In the genomic region with DNA sequence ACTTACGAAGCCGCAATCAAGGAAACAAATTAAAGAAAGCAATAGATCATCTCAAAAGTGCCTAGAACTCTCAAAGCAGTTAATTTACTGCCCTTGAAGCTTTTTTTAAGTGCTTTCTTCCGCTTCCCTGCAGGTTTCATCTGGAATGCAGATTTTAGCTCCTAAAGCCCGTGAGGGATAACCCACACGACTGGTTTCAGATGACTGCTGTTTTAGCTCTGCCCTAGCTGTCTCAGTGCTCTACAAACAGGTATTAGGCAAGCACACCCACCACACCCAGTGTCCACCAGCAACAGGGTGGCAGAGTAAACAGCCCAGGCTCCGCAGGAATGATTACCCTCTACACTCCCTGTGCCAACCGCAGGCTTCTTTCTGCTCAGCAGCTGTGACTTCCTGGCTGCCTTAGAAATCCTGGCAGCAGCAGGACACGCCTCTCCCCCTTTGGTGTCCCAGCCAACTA, we compare ENCODE assay signal across 8 cellular contexts.
DNase-seq lines count a peak whose midpoint lies in the region; ATAC-seq and TF ChIP-seq lines count a peak whose summit lies in the region.

No MANE protein-coding gene starts in this region.

- H3K9ac ChIP-seq in BLaER1 treated with 17β-estradiol and CSF1 and Interleukin-3, amounts not matched to agents 10 nM and 100 nM: peak overlapping the region; percentile 22 to 74 (median 54); a peak in 17 of 22 replicates

- peaks cover 0 to 98% (median 0%) of the 10 kb centered on the region in 11 experiments; a peak in 4 of 22 replicates for H4K20me1 ChIP-seq in BLaER1 treated with 17β-estradiol and CSF1 and Interleukin-3, amounts not matched to agents 10 nM and 100 nM

- H3K27me3 ChIP-seq in BLaER1 treated with 17β-estradiol and CSF1 and Interleukin-3, amounts not matched to agents 10 nM and 100 nM: no peaks in the 10 kb centered on the region

- BruUV-seq in MCF 10A (replicated peaks; lab: Mats Ljungman, UMichigan): no TSS peak

- ATAC-seq in mucosa of descending colon: peak; percentile 92

- DNase-seq in NCI-H1048 (lab: John Stamatoyannopoulos, UW): peak; percentile 28
- peak; percentile 85 for DNase-seq in MCF 10A (ENCODE audit: unreplicated experiment)
- DNase-seq in mucosa of descending colon: peak; percentile 83 to 87 (median 86)
- no peak for DNase-seq in activated CD8-positive, alpha-beta memory T cell treated with anti-CD3 and anti-CD28 coated beads, Interleukin-2, amount 50 U/mL, for 48 hours
- DNase-seq in NCI-H1436 (lab: John Stamatoyannopoulos, UW): no peak
- DNase-seq in stimulated activated CD4-positive, alpha-beta T cell treated with anti-CD3 and anti-CD28 coated beads, Interleukin-4, amount 100 ng/mL, for 24 hours: no peak
- no peak for DNase-seq in amniotic stem cell (lab: John Stamatoyannopoulos, UW)

- POLR2A ChIA-PET in MCF 10A (lab: Yijun Ruan, JAX): interaction anchor here (0.7 to 1.4 kb wide), 13 partner anchors 11 to 100 kb away, joined by 3 to 6 read pairs (median 4); no protein-coding TSS in a partner anchor

- H3K4me1 ChIP-seq in BLaER1 treated with 17β-estradiol and CSF1 and Interleukin-3, amounts not matched to agents 10 nM and 100 nM: peaks cover 21 to 43% (median 23%) of the 10 kb centered on the region in 10 experiments
- no peaks in the 10 kb centered on the region for H3K4me1 ChIP-seq in mucosa of descending colon (ENCODE audit: low read depth)

- H3K27me3 Mint-ChIP-seq in MCF 10A (ENCODE audit: insufficient read depth, unreplicated experiment): no peaks in the 10 kb centered on the region

- peaks cover 4% of the 10 kb centered on the region for H3K36me3 Mint-ChIP-seq in MCF 10A (ENCODE audit: insufficient read depth, unreplicated experiment)

- intact Hi-C loops in MCF 10A (cut with micrococcal nuclease): no loop called here
- intact Hi-C loops in mucosa of descending colon (cut with DNase I, micrococcal nuclease): loop anchor here in 1 of 2 donors (5.0 kb wide), 1 partner anchor 36 kb away; no protein-coding TSS in a partner anchor

- TF ChIP-seq CTCF in MCF 10A (IDR thresholded peaks at IDR 0.05; ENCODE audit: unreplicated experiment) (no peak), mucosa of descending colon (IDR thresholded peaks at IDR 0.05) (no peak)

- CTCF ChIA-PET in MCF 10A (lab: Yijun Ruan, JAX): interaction anchor here (0.6 to 1.9 kb wide), 14 partner anchors 8 to 950 kb away, joined by 3 to 9 read pairs (median 4); no protein-coding TSS in a partner anchor

- peaks cover 0 to 65% (median 0%) of the 10 kb centered on the region in 11 experiments; a peak in 4 of 22 replicates for H3K36me3 ChIP-seq in BLaER1 treated with 17β-estradiol and CSF1 and Interleukin-3, amounts not matched to agents 10 nM and 100 nM
- no peaks in the 10 kb centered on the region for H3K36me3 ChIP-seq in mucosa of descending colon (ENCODE audit: low read depth)

- H3K4me2 ChIP-seq in BLaER1 treated with 17β-estradiol and CSF1 and Interleukin-3, amounts not matched to agents 10 nM and 100 nM: peak overlapping the region; percentile 59 to 93 (median 73)

- H3K4me1 Mint-ChIP-seq in MCF 10A (ENCODE audit: insufficient read depth, unreplicated experiment): peaks cover 28% of the 10 kb centered on the region

- H3K27ac Mint-ChIP-seq in MCF 10A (ENCODE audit: low read depth, unreplicated experiment): peak overlapping the region; percentile 97

- 0 out of 22 replicates have a peak, but pooled peaks cover 0 to 3% (median 0%) of the 10 kb centered on the region in 11 experiments for H3K9me3 ChIP-seq in BLaER1 treated with 17β-estradiol and CSF1 and Interleukin-3, amounts not matched to agents 10 nM and 100 nM (replicated peaks in 1 of 11)
- H3K9me3 ChIP-seq in mucosa of descending colon: no peaks in the 10 kb centered on the region

- H3K9me3 Mint-ChIP-seq in MCF 10A (ENCODE audit: unreplicated experiment): no peaks in the 10 kb centered on the region

- peak overlapping the region in 4 of 10 experiments; percentile 16 to 52 (median 32); a peak in 2 of 20 replicates for H3K4me3 ChIP-seq in BLaER1 treated with 17β-estradiol and CSF1 and Interleukin-3, amounts not matched to agents 10 nM and 100 nM
- H3K4me3 ChIP-seq in mucosa of descending colon: no peak overlapping the region

- peak overlapping the region; percentile 67 for H3K4me3 Mint-ChIP-seq in MCF 10A (ENCODE audit: unreplicated experiment)

- H3K27ac ChIP-seq in BLaER1 treated with 17β-estradiol and CSF1 and Interleukin-3, amounts not matched to agents 10 nM and 100 nM: peak overlapping the region; percentile 25 to 84 (median 62); a peak in 20 of 22 replicates

Comparison
In these comparisons a context has a peak if more than half of its experiments do, and no peak if none do; other contexts are left out.
1. DNase-seq: peak in NCI-H1048 (single experiment), MCF 10A (single experiment) and mucosa of descending colon (3 of 3); none in activated CD8-positive, alpha-beta memory T cell treated with anti-CD3 and anti-CD28 coated beads, Interleukin-2, amount 50 U/mL, for 48 hours (single experiment), NCI-H1436 (single experiment), stimulated activated CD4-positive, alpha-beta T cell treated with anti-CD3 and anti-CD28 coated beads, Interleukin-4, amount 100 ng/mL, for 24 hours (single experiment) and amniotic stem cell (single experiment).